1 cellular context compared by ENCODE assay signal in the genomic region with DNA sequence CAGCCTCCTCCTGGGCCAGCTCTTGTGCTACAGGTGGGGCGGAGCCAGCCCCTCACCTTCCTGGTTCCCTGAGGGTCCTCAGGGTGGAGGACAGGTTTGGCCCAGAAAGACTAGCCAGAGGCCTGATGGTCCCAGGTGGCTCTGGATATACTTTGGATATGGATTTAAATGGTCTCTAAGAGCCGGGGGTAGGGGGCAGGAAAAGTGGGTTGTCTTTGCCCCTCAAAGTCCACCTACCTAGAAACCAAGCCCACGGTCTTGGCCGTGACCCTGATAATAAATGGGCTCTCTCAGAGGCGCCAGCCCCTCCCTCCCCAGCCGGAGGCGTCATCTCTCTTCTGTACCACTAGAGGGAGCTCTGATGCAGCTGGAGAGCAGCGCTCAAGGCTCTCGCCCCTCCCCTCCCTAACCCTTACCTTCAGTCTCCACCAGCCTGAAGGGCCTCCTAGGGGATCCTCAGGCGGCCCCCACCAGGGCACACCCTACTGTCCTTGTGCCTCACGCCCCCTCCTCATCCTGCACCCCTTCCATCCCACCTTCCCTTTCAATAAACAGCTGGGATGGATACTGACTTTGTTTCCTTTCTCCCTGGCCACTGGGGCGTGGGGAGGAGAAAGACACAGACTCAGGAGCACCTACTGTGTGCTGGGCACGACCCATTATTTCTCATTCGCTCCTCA.
TF ChIP-seq lines count a peak whose summit lies in the region.

No MANE protein-coding gene starts in this region.

TF ChIP-seq in HepG2, 621 proteins besides CTCF, POLR2A, EP300 and RAD21 (continued from another document and continues in another):
- TF ChIP-seq PRDM15 (CRISPR knock-in tag; IDR thresholded peaks at IDR 0.05) (no peak), REPIN1 (CRISPR knock-in tag; IDR thresholded peaks at IDR 0.05; ENCODE audit: borderline replicate concordance, low read depth) (peak; percentile 94; the same call in 1 of the 2 replicates), RXRA (CRISPR knock-in tag; IDR thresholded peaks at IDR 0.05) (peak; percentile 72; the same call in 1 of the 2 replicates), ZNF576 (CRISPR knock-in tag; IDR thresholded peaks at IDR 0.05) (no peak), KIAA2018 (CRISPR knock-in tag; IDR thresholded peaks at IDR 0.05; ENCODE audit: borderline replicate concordance) (no peak), ZFP62 (CRISPR knock-in tag; IDR thresholded peaks at IDR 0.05) (no peak), ZFP82 (CRISPR knock-in tag; IDR thresholded peaks at IDR 0.05; ENCODE audit: borderline replicate concordance) (no peak), FOSL2 (CRISPR knock-in tag; IDR thresholded peaks at IDR 0.05) (peak; percentile 77), ZNF552 (CRISPR knock-in tag; IDR thresholded peaks at IDR 0.05; ENCODE audit: borderline replicate concordance) (no peak), KAT7 (CRISPR knock-in tag; IDR thresholded peaks at IDR 0.05; ENCODE audit: borderline replicate concordance) (0 out of 2 replicates have a peak, but pooled peaks have one; percentile 58), ZBTB49 (CRISPR knock-in tag; IDR thresholded peaks at IDR 0.05; ENCODE audit: borderline replicate concordance) (no peak), JARID2 (CRISPR knock-in tag; IDR thresholded peaks at IDR 0.05; ENCODE audit: insufficient replicate concordance) (no peak), CREB1 (IDR thresholded peaks at IDR 0.05) (no peak), CREB1 (CRISPR knock-in tag; IDR thresholded peaks at IDR 0.05) (no peak), ZSCAN22 (CRISPR knock-in tag; IDR thresholded peaks at IDR 0.05) (0 out of 2 replicates have a peak, but pooled peaks have one; percentile 43), ZNF256 (CRISPR knock-in tag; conservative IDR thresholded peaks at IDR 0.05) (no peak), ZNF577 (CRISPR knock-in tag; IDR thresholded peaks at IDR 0.05; ENCODE audit: borderline replicate concordance, low read depth) (no peak), ZNF557 (CRISPR knock-in tag; IDR thresholded peaks at IDR 0.05) (no peak), RCOR2 (CRISPR knock-in tag; IDR thresholded peaks at IDR 0.05) (0 out of 2 replicates have a peak, but pooled peaks have one; percentile 51), ZNF350 (CRISPR knock-in tag; IDR thresholded peaks at IDR 0.05; ENCODE audit: borderline replicate concordance, low read depth) (peak; percentile 85), ATM (IDR thresholded peaks at IDR 0.05; ENCODE audit: borderline replicate concordance) (no peak), GPBP1L1 (CRISPR knock-in tag; IDR thresholded peaks at IDR 0.05) (no peak), IRX3 (CRISPR knock-in tag; IDR thresholded peaks at IDR 0.05; ENCODE audit: borderline replicate concordance, low read depth) (no peak; the same call in 1 of the 2 replicates)
- TF ChIP-seq, protein P1, sequence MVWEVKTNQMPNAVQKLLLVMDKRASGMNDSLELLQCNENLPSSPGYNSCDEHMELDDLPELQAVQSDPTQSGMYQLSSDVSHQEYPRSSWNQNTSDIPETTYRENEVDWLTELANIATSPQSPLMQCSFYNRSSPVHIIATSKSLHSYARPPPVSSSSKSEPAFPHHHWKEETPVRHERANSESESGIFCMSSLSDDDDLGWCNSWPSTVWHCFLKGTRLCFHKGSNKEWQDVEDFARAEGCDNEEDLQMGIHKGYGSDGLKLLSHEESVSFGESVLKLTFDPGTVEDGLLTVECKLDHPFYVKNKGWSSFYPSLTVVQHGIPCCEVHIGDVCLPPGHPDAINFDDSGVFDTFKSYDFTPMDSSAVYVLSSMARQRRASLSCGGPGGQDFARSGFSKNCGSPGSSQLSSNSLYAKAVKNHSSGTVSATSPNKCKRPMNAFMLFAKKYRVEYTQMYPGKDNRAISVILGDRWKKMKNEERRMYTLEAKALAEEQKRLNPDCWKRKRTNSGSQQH (CRISPR knock-in tag; IDR thresholded peaks at IDR 0.05; ENCODE audit: low read depth) = 0 out of 2 replicates have a peak, but pooled peaks have one; percentile 40
- TF ChIP-seq, protein P2, sequence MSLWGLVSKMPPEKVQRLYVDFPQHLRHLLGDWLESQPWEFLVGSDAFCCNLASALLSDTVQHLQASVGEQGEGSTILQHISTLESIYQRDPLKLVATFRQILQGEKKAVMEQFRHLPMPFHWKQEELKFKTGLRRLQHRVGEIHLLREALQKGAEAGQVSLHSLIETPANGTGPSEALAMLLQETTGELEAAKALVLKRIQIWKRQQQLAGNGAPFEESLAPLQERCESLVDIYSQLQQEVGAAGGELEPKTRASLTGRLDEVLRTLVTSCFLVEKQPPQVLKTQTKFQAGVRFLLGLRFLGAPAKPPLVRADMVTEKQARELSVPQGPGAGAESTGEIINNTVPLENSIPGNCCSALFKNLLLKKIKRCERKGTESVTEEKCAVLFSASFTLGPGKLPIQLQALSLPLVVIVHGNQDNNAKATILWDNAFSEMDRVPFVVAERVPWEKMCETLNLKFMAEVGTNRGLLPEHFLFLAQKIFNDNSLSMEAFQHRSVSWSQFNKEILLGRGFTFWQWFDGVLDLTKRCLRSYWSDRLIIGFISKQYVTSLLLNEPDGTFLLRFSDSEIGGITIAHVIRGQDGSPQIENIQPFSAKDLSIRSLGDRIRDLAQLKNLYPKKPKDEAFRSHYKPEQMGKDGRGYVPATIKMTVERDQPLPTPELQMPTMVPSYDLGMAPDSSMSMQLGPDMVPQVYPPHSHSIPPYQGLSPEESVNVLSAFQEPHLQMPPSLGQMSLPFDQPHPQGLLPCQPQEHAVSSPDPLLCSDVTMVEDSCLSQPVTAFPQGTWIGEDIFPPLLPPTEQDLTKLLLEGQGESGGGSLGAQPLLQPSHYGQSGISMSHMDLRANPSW (CRISPR knock-in tag; IDR thresholded peaks at IDR 0.05; ENCODE audit: borderline replicate concordance) = no peak; the same call in 1 of the 2 replicates
